8 cellular contexts compared by ENCODE assay signal in the genomic region with DNA sequence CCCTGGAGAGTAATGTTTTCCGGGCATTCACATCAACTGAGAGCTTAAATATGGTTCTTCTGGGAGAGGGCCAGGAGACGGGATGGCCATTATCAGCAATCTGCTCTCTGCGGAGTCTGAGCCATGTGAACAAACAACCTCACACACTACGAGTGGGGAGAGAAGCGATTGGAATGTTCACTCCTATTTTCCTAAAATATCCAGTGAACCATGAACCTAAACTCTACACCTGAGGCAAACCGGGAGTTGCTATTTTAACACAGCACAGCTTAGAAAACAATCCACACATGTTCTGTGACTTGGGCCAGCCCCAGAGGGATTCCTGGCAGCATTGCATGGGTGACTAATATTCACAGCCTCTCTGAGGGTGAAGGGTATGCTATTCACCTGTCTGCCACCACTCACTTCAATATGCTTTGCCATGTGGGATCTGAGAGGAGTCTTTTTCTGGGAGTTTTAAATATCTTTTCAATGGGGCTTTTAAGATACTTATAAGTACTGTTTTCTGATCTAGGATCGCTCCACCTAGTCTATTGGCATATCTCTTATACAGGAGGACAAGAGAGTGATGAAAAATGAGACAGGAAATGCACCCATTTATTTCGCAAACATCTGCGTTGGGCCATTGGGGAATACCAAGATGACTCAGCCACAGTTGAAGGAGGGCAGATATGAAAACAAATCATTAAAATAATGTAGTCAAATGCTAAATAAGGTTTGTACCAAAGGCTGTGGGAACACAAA.
DNase-seq lines count a peak whose midpoint lies in the region; ATAC-seq and TF ChIP-seq lines count a peak whose summit lies in the region.

No MANE protein-coding gene starts in this region.

- peaks cover 9% of the 10 kb centered on the region for H3K9me3 Mint-ChIP-seq in activated CD4-positive, alpha-beta T cell treated with anti-CD3 and anti-CD28 coated beads, Interleukin-2, amount 10 ng/mL, durations not matched to agents 24 days and 14 days
- peaks cover 9% of the 10 kb centered on the region for H3K9me3 Mint-ChIP-seq in natural killer cell treated with Interleukin-12 subunit alpha and Interleukin-12 subunit beta and Interleukin-15 and Interleukin-18, amount 100 ng/mL, for 72 hours
- no peaks in the 10 kb centered on the region; the same call in 1 of the 2 replicates for H3K9me3 Mint-ChIP-seq in WTC11

- peak; percentile 71 for ATAC-seq in HG02588 (IDR thresholded peaks at IDR 0.05; ENCODE audit: unreplicated experiment)
- peak; percentile 84 to 88 for ATAC-seq in natural killer cell treated with Interleukin-12 subunit alpha and Interleukin-12 subunit beta and Interleukin-15 and Interleukin-18, amount 100 ng/mL, for 72 hours
- no peak for ATAC-seq in WTC11

- H3K36me3 Mint-ChIP-seq in activated CD4-positive, alpha-beta T cell treated with anti-CD3 and anti-CD28 coated beads, Interleukin-2, amount 10 ng/mL, durations not matched to agents 24 days and 14 days (ENCODE audit: low read depth) = no peaks in the 10 kb centered on the region
- H3K36me3 Mint-ChIP-seq in natural killer cell treated with Interleukin-12 subunit alpha and Interleukin-12 subunit beta and Interleukin-15 and Interleukin-18, amount 100 ng/mL, for 72 hours = peaks cover 5% of the 10 kb centered on the region
- no peaks in the 10 kb centered on the region for H3K36me3 Mint-ChIP-seq in WTC11

- CTCF ChIA-PET in WTC11 (lab: Charles Lee) = no interaction called here

- H3K4me3 Mint-ChIP-seq in activated CD4-positive, alpha-beta T cell treated with anti-CD3 and anti-CD28 coated beads, Interleukin-2, amount 10 ng/mL, durations not matched to agents 24 days and 14 days = peak overlapping the region; percentile 23
- peak overlapping the region; percentile 70 for H3K4me3 Mint-ChIP-seq in natural killer cell treated with Interleukin-12 subunit alpha and Interleukin-12 subunit beta and Interleukin-15 and Interleukin-18, amount 100 ng/mL, for 72 hours
- H3K4me3 Mint-ChIP-seq in WTC11 = no peak overlapping the region

- peaks cover 28% of the 10 kb centered on the region for H3K4me1 Mint-ChIP-seq in activated CD4-positive, alpha-beta T cell treated with anti-CD3 and anti-CD28 coated beads, Interleukin-2, amount 10 ng/mL, durations not matched to agents 24 days and 14 days
- H3K4me1 Mint-ChIP-seq in natural killer cell treated with Interleukin-12 subunit alpha and Interleukin-12 subunit beta and Interleukin-15 and Interleukin-18, amount 100 ng/mL, for 72 hours (ENCODE audit: low read depth in 2 of 2) = peaks cover 26 to 32% of the 10 kb centered on the region in 2 donors
- peaks cover 30% of the 10 kb centered on the region for H3K4me1 Mint-ChIP-seq in WTC11

- POLR2A ChIA-PET in WTC11 (lab: Charles Lee) = interaction anchor here (0.6 kb wide), 1 partner anchor 134 kb away, joined by 3 read pairs; no protein-coding TSS in a partner anchor

- intact Hi-C loops in activated CD4-positive, alpha-beta T cell treated with anti-CD3 and anti-CD28 coated beads, Interleukin-2, amount 10 ng/mL, durations not matched to agents 24 days and 14 days (cut with micrococcal nuclease) = loop anchor here (1.0 to 5.0 kb wide), 2 partner anchors 42 to 104 kb away; no protein-coding TSS in a partner anchor

- no peaks in the 10 kb centered on the region for H3K27me3 Mint-ChIP-seq in activated CD4-positive, alpha-beta T cell treated with anti-CD3 and anti-CD28 coated beads, Interleukin-2, amount 10 ng/mL, durations not matched to agents 24 days and 14 days
- H3K27me3 Mint-ChIP-seq in natural killer cell treated with Interleukin-12 subunit alpha and Interleukin-12 subunit beta and Interleukin-15 and Interleukin-18, amount 100 ng/mL, for 72 hours = peaks cover 12 to 17% of the 10 kb centered on the region in 2 donors
- H3K27me3 Mint-ChIP-seq in WTC11 (ENCODE audit: low read depth) = peaks cover 32% of the 10 kb centered on the region

- peak overlapping the region; percentile 72 for H3K27ac Mint-ChIP-seq in activated CD4-positive, alpha-beta T cell treated with anti-CD3 and anti-CD28 coated beads, Interleukin-2, amount 10 ng/mL, durations not matched to agents 24 days and 14 days
- peak overlapping the region; percentile 66 to 84 for H3K27ac Mint-ChIP-seq in natural killer cell treated with Interleukin-12 subunit alpha and Interleukin-12 subunit beta and Interleukin-15 and Interleukin-18, amount 100 ng/mL, for 72 hours
- H3K27ac Mint-ChIP-seq in WTC11 = no peak overlapping the region; the same call in 1 of the 2 replicates

- DNase-seq in activated CD4-positive, alpha-beta T cell treated with anti-CD3 and anti-CD28 coated beads, Interleukin-2, amount 10 ng/mL, durations not matched to agents 24 days and 14 days = peak; percentile 63
- no peak for DNase-seq in activated CD4-positive, alpha-beta T cell treated with anti-CD3 and anti-CD28 coated beads, Interleukin-2, amount 50 U/mL, for 48 hours
- DNase-seq in NCI-H187 treated with DMSO at 0.1 percent for 48 hours (lab: John Stamatoyannopoulos, UW) (peak; percentile 78), cerebellar cortex (ENCODE audit: low spot score) (peak; percentile 94), WTC11 (ENCODE audit: low spot score) (no peak), GOT3 (lab: John Stamatoyannopoulos, UW) (no peak)
- peak; percentile 66 for DNase-seq in natural killer cell treated with Interleukin-12 subunit alpha and Interleukin-12 subunit beta and Interleukin-15 and Interleukin-18, amount 100 ng/mL, for 72 hours (ENCODE audit: low spot score)

- TF ChIP-seq CTCF in WTC11 (IDR thresholded peaks at IDR 0.05) = no peak

TF ChIP-seq in WTC11, 78 proteins besides CTCF, POLR2A, EP300 and RAD21:
- TF ChIP-seq SP1 (CRISPR knock-in tag; conservative IDR thresholded peaks at IDR 0.05) = no peak
- no peak for TF ChIP-seq NR2C2 (CRISPR knock-in tag; IDR thresholded peaks at IDR 0.05)

Comparison
In these comparisons a context has a peak if more than half of its experiments do, and no peak if none do; other contexts are left out.
1. DNase-seq: peak in activated CD4-positive, alpha-beta T cell treated with anti-CD3 and anti-CD28 coated beads, Interleukin-2, amount 10 ng/mL, durations not matched to agents 24 days and 14 days (single experiment), NCI-H187 treated with DMSO at 0.1 percent for 48 hours (single experiment), cerebellar cortex (single experiment) and natural killer cell treated with Interleukin-12 subunit alpha and Interleukin-12 subunit beta and Interleukin-15 and Interleukin-18, amount 100 ng/mL, for 72 hours (single experiment); none in activated CD4-positive, alpha-beta T cell treated with anti-CD3 and anti-CD28 coated beads, Interleukin-2, amount 50 U/mL, for 48 hours (0 of 2), WTC11 (single experiment) and GOT3 (single experiment).